Comparison of ENCODE assay signal across 14 cellular contexts in the genomic region with DNA sequence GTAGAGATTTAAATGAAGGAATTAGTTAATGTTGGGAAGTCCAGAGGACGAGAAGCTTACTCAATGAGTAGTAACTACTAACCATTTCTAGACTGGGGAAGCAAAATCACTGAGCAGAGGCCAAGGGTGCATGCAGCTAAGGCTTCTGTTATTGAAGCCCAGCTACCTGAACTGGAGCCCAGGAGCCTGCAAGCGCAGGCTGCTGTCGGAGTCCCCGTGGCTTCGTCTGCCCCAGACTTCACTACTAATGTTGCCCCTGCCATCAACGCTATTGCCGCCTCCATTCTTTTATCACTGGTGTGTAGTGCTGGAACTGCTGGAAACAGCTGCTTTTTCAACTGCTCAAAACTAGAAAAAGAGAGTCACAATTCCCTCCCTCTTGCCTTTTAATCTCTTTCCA.
"Had no signal": no experiment of that assay in that cellular context is flagged by ENCODE, and none has a peak within 500 bp of the region (broad histone marks: within the 10 kb centered on the region; RNA-seq: fewer than 3 reads in every experiment).

No MANE protein-coding gene starts in this region.

- ATAC-seq: activated naive CD8-positive, alpha-beta T cell treated with anti-CD3 and anti-CD28 coated beads, Interleukin-2, amount 50 U/mL, for 24 hours; gastrocnemius medialis; heart right ventricle; left lobe of liver; mucosa of descending colon; naive thymus-derived CD8-positive, alpha-beta T cell; stimulated activated effector memory CD8-positive, alpha-beta T cell treated with anti-CD3 and anti-CD28 coated beads, Interleukin-12 subunit alpha, Interleukin-12 subunit beta, amount 100 ng/mL, for 72 hours had no signal

- H3K4me1 ChIP-seq: breast epithelium, gastrocnemius medialis had no signal

- H3K27ac ChIP-seq: breast epithelium, gastrocnemius medialis had no signal

- H3K27ac Mint-ChIP-seq: activated naive CD4-positive, alpha-beta T cell treated with anti-CD3 and anti-CD28 coated beads for 36 hours; activated naive CD8-positive, alpha-beta T cell treated with anti-CD3 and anti-CD28 coated beads, Interleukin-2, amount 50 U/mL, for 24 hours; activated T-helper 1 cell treated with anti-CD3 and anti-CD28 coated beads, Interleukin-12 subunit alpha, Interleukin-12 subunit beta, Interleukin-2, Interleukin-4 antibody, amounts not matched to agents 30 ng/mL and 10 ng/mL and 1 ng/mL, durations not matched to agents 14 hours and 24 hours and 36 hours; dendritic cell treated with granulocyte-macrophage colony-stimulating factor and Interleukin-4, amounts not matched to agents 40 ng/mL and 50 ng/mL, for 4 days; stimulated activated effector memory CD8-positive, alpha-beta T cell treated with anti-CD3 and anti-CD28 coated beads, Interleukin-12 subunit alpha, Interleukin-12 subunit beta, amount 100 ng/mL, for 72 hours had no signal

- H3K4me3 ChIP-seq: breast epithelium, gastrocnemius medialis, heart right ventricle, mucosa of descending colon had no signal

- H3K27me3 Mint-ChIP-seq: activated naive CD8-positive, alpha-beta T cell treated with anti-CD3 and anti-CD28 coated beads, Interleukin-2, amount 50 U/mL, for 24 hours; dendritic cell treated with granulocyte-macrophage colony-stimulating factor and Interleukin-4, amounts not matched to agents 40 ng/mL and 50 ng/mL, for 4 days; naive thymus-derived CD8-positive, alpha-beta T cell had no signal

- DNase-seq: activated CD4-positive, alpha-beta T cell treated with anti-CD3 and anti-CD28 coated beads, Interleukin-2, amount 50 U/mL, for 1 hour; activated naive CD4-positive, alpha-beta T cell treated with anti-CD3 and anti-CD28 coated beads for 36 hours; activated naive CD8-positive, alpha-beta T cell treated with anti-CD3 and anti-CD28 coated beads, Interleukin-2, amount 50 U/mL, for 24 hours; aorta; gastrocnemius medialis; heart right ventricle; islet precursor cell; mucosa of descending colon; naive thymus-derived CD8-positive, alpha-beta T cell had no signal

- H3K4me3 Mint-ChIP-seq: activated naive CD4-positive, alpha-beta T cell treated with anti-CD3 and anti-CD28 coated beads for 36 hours; activated naive CD8-positive, alpha-beta T cell treated with anti-CD3 and anti-CD28 coated beads, Interleukin-2, amount 50 U/mL, for 24 hours; activated T-helper 1 cell treated with anti-CD3 and anti-CD28 coated beads, Interleukin-12 subunit alpha, Interleukin-12 subunit beta, Interleukin-2, Interleukin-4 antibody, amounts not matched to agents 30 ng/mL and 10 ng/mL and 1 ng/mL, durations not matched to agents 14 hours and 24 hours and 36 hours; dendritic cell treated with granulocyte-macrophage colony-stimulating factor and Interleukin-4, amounts not matched to agents 40 ng/mL and 50 ng/mL, for 4 days; naive thymus-derived CD8-positive, alpha-beta T cell; stimulated activated effector memory CD8-positive, alpha-beta T cell treated with anti-CD3 and anti-CD28 coated beads, Interleukin-12 subunit alpha, Interleukin-12 subunit beta, amount 100 ng/mL, for 72 hours had no signal

- H3K36me3 Mint-ChIP-seq: stimulated activated effector memory CD8-positive, alpha-beta T cell treated with anti-CD3 and anti-CD28 coated beads, Interleukin-12 subunit alpha, Interleukin-12 subunit beta, amount 100 ng/mL, for 72 hours had no signal

- H3K27me3 ChIP-seq: breast epithelium, gastrocnemius medialis, heart right ventricle had no signal

- H3K36me3 ChIP-seq: breast epithelium, gastrocnemius medialis, heart right ventricle had no signal

- H3K4me1 Mint-ChIP-seq: stimulated activated effector memory CD8-positive, alpha-beta T cell treated with anti-CD3 and anti-CD28 coated beads, Interleukin-12 subunit alpha, Interleukin-12 subunit beta, amount 100 ng/mL, for 72 hours had no signal
